In the genomic region with DNA sequence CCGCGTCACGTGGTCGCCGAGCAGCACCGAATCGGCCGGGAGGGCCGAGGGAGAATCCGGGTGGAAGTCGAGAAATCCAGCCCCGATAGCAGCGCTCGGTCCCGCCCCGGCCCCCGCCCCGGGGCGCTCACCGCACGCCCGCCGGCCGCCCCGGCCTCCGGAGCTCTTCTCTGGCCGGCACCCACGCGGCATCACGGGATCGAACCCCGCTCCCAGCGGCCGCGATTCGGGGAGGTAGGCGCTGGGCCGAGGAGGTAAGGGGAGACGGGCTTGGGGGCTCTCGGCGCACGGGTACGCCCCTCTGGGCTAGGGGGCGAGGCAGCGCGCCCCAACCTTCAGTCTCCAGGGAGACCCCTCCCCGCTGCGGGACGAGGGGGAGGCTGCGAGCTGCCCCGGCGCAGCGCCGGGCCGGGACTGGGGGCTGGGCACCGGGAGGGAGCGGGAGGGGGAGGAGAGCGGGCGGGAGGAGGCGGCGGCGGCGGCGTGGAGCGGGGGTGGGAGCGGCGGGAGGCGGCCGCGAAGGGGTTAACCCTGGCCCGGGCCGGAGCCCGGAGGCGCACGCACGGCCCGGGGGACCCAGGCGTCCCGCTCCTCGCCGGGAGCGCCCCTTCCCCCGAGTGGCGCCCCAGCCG, we compare ENCODE assay signal across 8 cellular contexts. TPM values are rescaled to one million over a fixed set of nuclear protein-coding genes. Genes with fewer than 3 reads are reported as not detected.
A peak's percentile ranks its signal among the peaks of the same experiment; 100 is the strongest.
DNase-seq lines count a peak whose midpoint lies in the region; ATAC-seq, FAIRE-seq and TF ChIP-seq lines count a peak whose summit lies in the region.

No MANE protein-coding gene starts in this region.

- FAIRE-seq in RCC 7860 (lab: Jason Lieb, UNC): no peak

- BruUV-seq in A673 (replicated peaks; lab: Mats Ljungman, UMichigan) (no TSS peak), Panc1 (replicated peaks; lab: Mats Ljungman, UMichigan) (no TSS peak)

- in situ Hi-C loops in Panc1 (cut with HindIII; ENCODE audit: low pct_unique_long_range_greater_than_20kb, low sequenced_read_pairs) (no loop called here), astrocyte of the cerebellum (cut with HindIII; ENCODE audit: low sequenced_read_pairs) (no loop called here)

- DNase-seq in A673 (ENCODE audit: low spot score) (peak; percentile 57), Panc1 (ENCODE audit: low read depth, low spot score) (no peak), astrocyte of the cerebellum (ENCODE audit: low read depth) (no peak), skeletal muscle cell (ENCODE audit: low read depth) (no peak), GOT3 (lab: John Stamatoyannopoulos, UW) (no peak), RCC 7860 (ENCODE audit: low spot score) (no peak)

- H3K9me3 ChIP-seq in A673 (ENCODE audit: low read depth, low read length, poor library complexity, severe bottlenecking) (no peaks in the 10 kb centered on the region), Panc1 (ENCODE audit: control insufficient read depth, insufficient read depth, low read depth, low read length) (no peaks in the 10 kb centered on the region)

- ATAC-seq in GM19025 (IDR thresholded peaks at IDR 0.05; ENCODE audit: low read depth, unreplicated experiment): peak; percentile 17
- peak; percentile 60 for ATAC-seq in Panc1

- H3K27ac ChIP-seq in A673 (ENCODE audit: low read depth, low read length, poor library complexity, severe bottlenecking) (peak overlapping the region; percentile 88), Panc1 (ENCODE audit: low read length) (peak overlapping the region; percentile 85)

- CTCF ChIA-PET in A673 (lab: Charles Lee) (no interaction called here), Panc1 (lab: Charles Lee) (interaction anchor here (0.6 kb wide), 1 partner anchor 29 kb away, joined by 4 read pairs; no protein-coding TSS in a partner anchor)

- no peaks in the 10 kb centered on the region for H3K27me3 ChIP-seq in A673 (replicated peaks; ENCODE audit: insufficient read depth, low read depth, low read length, poor library complexity)
- H3K27me3 ChIP-seq in Panc1 (ENCODE audit: control insufficient read depth, insufficient read depth, low read length): no peaks in the 10 kb centered on the region

- no peak for TF ChIP-seq CTCF in A673 (conservative IDR thresholded peaks at IDR 0.05; ENCODE audit: low read depth, low read length)
- TF ChIP-seq CTCF in Panc1 (IDR thresholded peaks at IDR 0.05): no peak
- no peak for TF ChIP-seq CTCF in astrocyte of the cerebellum (IDR thresholded peaks at IDR 0.05; ENCODE audit: low read depth, low read length, missing control alignments)

- POLR2A ChIA-PET in A673 (lab: Charles Lee; ENCODE audit: low non-redundant PET) (no interaction called here), Panc1 (lab: Charles Lee) (interaction anchor here (0.5 to 0.6 kb wide), 2 partner anchors 10 to 30 kb away, joined by 3 to 8 read pairs; no protein-coding TSS in a partner anchor)

- H3K4me1 ChIP-seq in A673 (ENCODE audit: insufficient read depth, low read length, poor library complexity, severe bottlenecking): peaks cover 26% of the 10 kb centered on the region
- peaks cover 47% of the 10 kb centered on the region for H3K4me1 ChIP-seq in Panc1 (ENCODE audit: control insufficient read depth, insufficient read depth, low read length)

- peak overlapping the region; percentile 73 for H3K4me3 ChIP-seq in A673 (ENCODE audit: low read depth, low read length, poor library complexity, severe bottlenecking)
- peak overlapping the region; percentile 79 to 81 for H3K4me3 ChIP-seq in Panc1 (ENCODE audit: low read depth in 2 of 2, low read length in 2 of 2)
- H3K4me3 ChIP-seq in astrocyte of the cerebellum (ENCODE audit: low read depth, low read length): peak overlapping the region; percentile 86
- peak overlapping the region; percentile 76 for H3K4me3 ChIP-seq in iPS-11a (ENCODE audit: low read depth, low read length)
- H3K4me3 ChIP-seq in skeletal muscle cell (ENCODE audit: low read depth, low read length): peak overlapping the region; percentile 86

- H3K36me3 ChIP-seq in A673 (ENCODE audit: insufficient read depth, low read length, poor library complexity, severe bottlenecking) (no peaks in the 10 kb centered on the region), Panc1 (ENCODE audit: control insufficient read depth, insufficient read depth, low read length) (no peaks in the 10 kb centered on the region)

- intact Hi-C loops in A673 (cut with micrococcal nuclease; ENCODE audit: unreplicated experiment) (loop anchor here (5.0 kb wide), 1 partner anchor 36 kb away; no protein-coding TSS in a partner anchor), Panc1 (cut with micrococcal nuclease; ENCODE audit: unreplicated experiment) (no loop called here)

RNA-seq across cellular contexts. Expression of a gene that starts 22.0 kb away (rescaled TPM):
- total RNA-seq in A673 (2021) (44.0 and 46.7 TPM in 2 replicates), Panc1 (2021; ENCODE audit: unreplicated experiment) (142 TPM)
- 80.5 TPM for polyA plus RNA-seq in Panc1 (2012; ENCODE audit: insufficient read length)

RNA-seq across cellular contexts. Expression of a gene that starts 36.3 kb away (rescaled TPM):
- 1,789 and 1,909 TPM in 2 replicates for total RNA-seq in A673 (2021)
- total RNA-seq in Panc1 (2021; ENCODE audit: unreplicated experiment): 1,959 TPM
- 1,891 TPM for polyA plus RNA-seq in Panc1 (2012; ENCODE audit: insufficient read length)
